Comparison of ENCODE assay signal across 1 cellular context in genomic region chr2:177076636-177077179, GRCh38.
TF ChIP-seq lines count a peak whose summit lies in the region.

No MANE protein-coding gene starts in this region.

TF ChIP-seq in HCT116, 20 proteins besides CTCF, POLR2A, EP300 and RAD21 (continued from another document):
- TF ChIP-seq, protein P1, sequence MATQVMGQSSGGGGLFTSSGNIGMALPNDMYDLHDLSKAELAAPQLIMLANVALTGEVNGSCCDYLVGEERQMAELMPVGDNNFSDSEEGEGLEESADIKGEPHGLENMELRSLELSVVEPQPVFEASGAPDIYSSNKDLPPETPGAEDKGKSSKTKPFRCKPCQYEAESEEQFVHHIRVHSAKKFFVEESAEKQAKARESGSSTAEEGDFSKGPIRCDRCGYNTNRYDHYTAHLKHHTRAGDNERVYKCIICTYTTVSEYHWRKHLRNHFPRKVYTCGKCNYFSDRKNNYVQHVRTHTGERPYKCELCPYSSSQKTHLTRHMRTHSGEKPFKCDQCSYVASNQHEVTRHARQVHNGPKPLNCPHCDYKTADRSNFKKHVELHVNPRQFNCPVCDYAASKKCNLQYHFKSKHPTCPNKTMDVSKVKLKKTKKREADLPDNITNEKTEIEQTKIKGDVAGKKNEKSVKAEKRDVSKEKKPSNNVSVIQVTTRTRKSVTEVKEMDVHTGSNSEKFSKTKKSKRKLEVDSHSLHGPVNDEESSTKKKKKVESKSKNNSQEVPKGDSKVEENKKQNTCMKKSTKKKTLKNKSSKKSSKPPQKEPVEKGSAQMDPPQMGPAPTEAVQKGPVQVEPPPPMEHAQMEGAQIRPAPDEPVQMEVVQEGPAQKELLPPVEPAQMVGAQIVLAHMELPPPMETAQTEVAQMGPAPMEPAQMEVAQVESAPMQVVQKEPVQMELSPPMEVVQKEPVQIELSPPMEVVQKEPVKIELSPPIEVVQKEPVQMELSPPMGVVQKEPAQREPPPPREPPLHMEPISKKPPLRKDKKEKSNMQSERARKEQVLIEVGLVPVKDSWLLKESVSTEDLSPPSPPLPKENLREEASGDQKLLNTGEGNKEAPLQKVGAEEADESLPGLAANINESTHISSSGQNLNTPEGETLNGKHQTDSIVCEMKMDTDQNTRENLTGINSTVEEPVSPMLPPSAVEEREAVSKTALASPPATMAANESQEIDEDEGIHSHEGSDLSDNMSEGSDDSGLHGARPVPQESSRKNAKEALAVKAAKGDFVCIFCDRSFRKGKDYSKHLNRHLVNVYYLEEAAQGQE (IDR thresholded peaks at IDR 0.05; ENCODE audit: low read depth), result no peak
- TF ChIP-seq, protein P2, sequence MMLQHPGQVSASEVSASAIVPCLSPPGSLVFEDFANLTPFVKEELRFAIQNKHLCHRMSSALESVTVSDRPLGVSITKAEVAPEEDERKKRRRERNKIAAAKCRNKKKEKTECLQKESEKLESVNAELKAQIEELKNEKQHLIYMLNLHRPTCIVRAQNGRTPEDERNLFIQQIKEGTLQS (IDR thresholded peaks at IDR 0.05), result no peak
